In genomic region chr2:227267406-227268115, GRCh38 we compare ENCODE assay signal across 15 cellular contexts. TPM values are rescaled to one million over a fixed set of nuclear protein-coding genes. Genes with fewer than 3 reads are reported as not detected.
DNase-seq lines count a peak whose midpoint lies in the region; ATAC-seq, FAIRE-seq and TF ChIP-seq lines count a peak whose summit lies in the region.
"Had no signal": no experiment of that assay in that cellular context is flagged by ENCODE, and none has a peak within 500 bp of the region (broad histone marks: within the 10 kb centered on the region; RNA-seq: fewer than 3 reads in every experiment).

No MANE protein-coding gene starts in this region.

- no peak overlapping the region for H2AFZ ChIP-seq in HepG2 (ENCODE audit: low read length)
- H2AFZ ChIP-seq: parathyroid adenoma had no signal

- TF ChIP-seq RAD21 in HepG2 (CRISPR knock-in tag; IDR thresholded peaks at IDR 0.05): no peak

- no peaks in the 10 kb centered on the region for H3K36me3 ChIP-seq in HepG2 (replicated peaks in 1 of 2; ENCODE audit: control insufficient read depth in 1 of 2, insufficient read depth in 2 of 2, low read length in 2 of 2)
- H3K36me3 ChIP-seq: cardiac muscle cell had no signal

- in situ Hi-C loops in HepG2 (cut with HindIII; ENCODE audit: extremely low pct_ligation_motif_present, low pct_unique_long_range_greater_than_20kb): no loop called here

- no peaks in the 10 kb centered on the region for H3K79me2 ChIP-seq in HepG2 (ENCODE audit: insufficient read depth, low read length)
- H3K79me2 ChIP-seq: parathyroid adenoma had no signal

- no peak overlapping the region for H3K27ac ChIP-seq in HepG2 (ENCODE audit: extremely low read length, insufficient read depth, low read length)
- H3K27ac ChIP-seq: cardiac muscle cell, parathyroid adenoma had no signal

- no peaks in the 10 kb centered on the region for H4K20me1 ChIP-seq in HepG2 (ENCODE audit: insufficient read depth, low read length)

- CTCF ChIA-PET in HepG2 (lab: Yijun Ruan, JAX; ENCODE audit: low intra/inter-chr PET ratio, low total read pairs): no interaction called here

- H3K9me3 ChIP-seq in HepG2 (ENCODE audit: low read length): no peaks in the 10 kb centered on the region

- no peak for TF ChIP-seq CTCF in HepG2 (CRISPR knock-in tag; IDR thresholded peaks at IDR 0.05)

- H3K4me2 ChIP-seq in HepG2 (ENCODE audit: low read depth, low read length): no peak overlapping the region

- intact Hi-C loops in HepG2 (cut with micrococcal nuclease; ENCODE audit: unreplicated experiment): no loop called here

- H3K9ac ChIP-seq in HepG2 (ENCODE audit: insufficient read depth, low read depth, low read length): no peak overlapping the region
- H3K9ac ChIP-seq: parathyroid adenoma had no signal

- H3K4me1 ChIP-seq in HepG2 (ENCODE audit: insufficient read depth, low read length): no peaks in the 10 kb centered on the region; the same call in 1 of the 2 replicates
- H3K4me1 ChIP-seq: parathyroid adenoma had no signal

- no peak for TF ChIP-seq POLR2A in HepG2 (IDR thresholded peaks at IDR 0.05; ENCODE audit: insufficient read depth in 1 of 2, low read depth in 2 of 2, low read length in 2 of 2)

- no peaks in the 10 kb centered on the region for H3K27me3 ChIP-seq in HepG2 (ENCODE audit: control insufficient read depth in 1 of 2, insufficient read depth in 2 of 2, low read length in 2 of 2)
- H3K27me3 ChIP-seq: cardiac muscle cell had no signal

- TF ChIP-seq EP300 in HepG2 (IDR thresholded peaks at IDR 0.05; ENCODE audit: low read depth in 2 of 2, low read length in 2 of 2) (no peak), HepG2 (CRISPR knock-in tag; IDR thresholded peaks at IDR 0.05; ENCODE audit: borderline replicate concordance) (no peak)

- DNase-seq in A172 (ENCODE audit: low spot score) (peak; percentile 31), H4 (ENCODE audit: low spot score) (peak; percentile 64), amniotic epithelial cell (ENCODE audit: low read depth) (peak; percentile 23), HepG2 (ENCODE audit: low spot score) (no peak), cerebellum (ENCODE audit: low spot score) (no peak), SKM-1 (lab: John Stamatoyannopoulos, UW; ENCODE audit: unreplicated experiment) (no peak), GF-D8 (lab: John Stamatoyannopoulos, UW) (no peak)
- no peak for DNase-seq in activated CD4-positive, alpha-beta T cell treated with anti-CD3 and anti-CD28 coated beads, Interleukin-2, amount 50 U/mL, for 1 hour
- DNase-seq: activated CD4-positive, alpha-beta memory T cell treated with anti-CD3 and anti-CD28 coated beads, Interleukin-2, amount 10 ng/mL, durations not matched to agents 7 days and 5 days; CD8-positive, alpha-beta memory T cell; NCI-H2081; stimulated activated naive B cell treated with anti-CD40 and anti-IgM and Interleukin-4, amounts not matched to agents 10 μg/mL and 1 μg/mL and 100 μg/mL, for 72 hours; trophoblast cell had no signal

- FAIRE-seq in HepG2 (lab: Jason Lieb, UNC): no peak

- ATAC-seq in HepG2: peak; percentile 67
- ATAC-seq: stimulated activated naive B cell treated with anti-CD40 and anti-IgM and Interleukin-4, amounts not matched to agents 10 μg/mL and 1 μg/mL and 100 μg/mL, for 72 hours had no signal

- 36% methylated on average over 10 of the region's 10 CpGs for WGBS in HepG2 (ENCODE audit: low lambda C conversion rate)

- no peak overlapping the region for H3K4me3 ChIP-seq in HepG2 (replicated peaks in 1 of 3; ENCODE audit: insufficient read depth in 1 of 3, low read depth in 2 of 3, low read length in 3 of 3)
- H3K4me3 ChIP-seq: cardiac muscle cell had no signal

- no TSS peak for BruUV-seq in HepG2 (replicated peaks; lab: Mats Ljungman, UMichigan)

- POLR2A ChIA-PET in HepG2 (lab: Yijun Ruan, JAX): no interaction called here

TF ChIP-seq in HepG2, 621 proteins besides CTCF, POLR2A, EP300 and RAD21:
- TF ChIP-seq RBFOX2 (IDR thresholded peaks at IDR 0.05; ENCODE audit: low read depth, low read length): no peak
- peak; percentile 3; the same call in 1 of the 2 replicates for TF ChIP-seq CEBPB (IDR thresholded peaks at IDR 0.05; ENCODE audit: borderline replicate concordance, low read depth, low read length)
- TF ChIP-seq NCOA2 (CRISPR knock-in tag; IDR thresholded peaks at IDR 0.05): no peak

RNA-seq across cellular contexts. Expression of gene MFF, which starts 57.5 kb away (rescaled TPM):
- total RNA-seq in A172 (2014; rRNA removed; shearing (Covaris generic)): 165 and 192 TPM in 2 replicates
- total RNA-seq in H4 (2014; rRNA removed; shearing (Covaris generic)): 131 and 152 TPM in 2 replicates
- 156 and 170 TPM in 2 replicates for total RNA-seq in HepG2 (2016; rRNA removed; fragmentation: Illumina TruSeq; extraction: Trizol)
- 211 and 258 TPM in 2 replicates for total RNA-seq in HepG2 (2016; cell fraction: cytosol; rRNA removed; fragmentation: Illumina TruSeq; extraction: Trizol; ENCODE audit: low read depth)
- total RNA-seq in HepG2 (2016; cell fraction: insoluble cytoplasmic fraction; rRNA removed; fragmentation: Illumina TruSeq; extraction: Trizol): 151 and 164 TPM in 2 replicates
- 255 and 291 TPM in 2 replicates for total RNA-seq in HepG2 (2016; cell fraction: membrane; rRNA removed; fragmentation: Illumina TruSeq; extraction: Trizol)
- total RNA-seq in HepG2 (2016; cell fraction: nucleus; rRNA removed; fragmentation: Illumina TruSeq; extraction: Trizol): 113 and 118 TPM in 2 replicates
- 65.2 and 81.9 TPM in 2 replicates for polyA plus RNA-seq in HepG2 (2011; rRNA removed)
- 61.6 and 68.3 TPM in 2 replicates for polyA plus RNA-seq in HepG2 (2011; cell fraction: cytosol; rRNA removed)
- 67.5 and 75.8 TPM in 2 replicates for polyA plus RNA-seq in HepG2 (2011; cell fraction: nucleus; rRNA removed)
- polyA plus RNA-seq in HepG2 (2012): 115 and 154 TPM in 2 replicates
- 355 and 451 TPM in 2 replicates for polyA plus RNA-seq in HepG2 (2016; cell fraction: cytosol; fragmentation: Illumina TruSeq; extraction: Trizol; ENCODE audit: low read depth)
- polyA plus RNA-seq in HepG2 (2016; cell fraction: insoluble cytoplasmic fraction; fragmentation: Illumina TruSeq; extraction: Trizol; ENCODE audit: low read depth): 213 and 226 TPM in 2 replicates
- 302 and 346 TPM in 2 replicates for polyA plus RNA-seq in HepG2 (2016; cell fraction: membrane; fragmentation: Illumina TruSeq; extraction: Trizol; ENCODE audit: low read depth)
- 165 and 167 TPM in 2 replicates for polyA plus RNA-seq in HepG2 (2016; cell fraction: nucleus; fragmentation: Illumina TruSeq; extraction: Trizol; ENCODE audit: insufficient read depth, low read depth)
- polyA minus RNA-seq in HepG2 (2011; rRNA and poly(A)+ RNA removed; ENCODE audit: low replicate concordance): 43.9 and 55.7 TPM in 2 replicates
- polyA minus RNA-seq in HepG2 (2011; cell fraction: cytosol; rRNA and poly(A)+ RNA removed): 63.0 and 70.4 TPM in 2 replicates
- polyA minus RNA-seq in HepG2 (2011; cell fraction: nucleus; rRNA and poly(A)+ RNA removed): 225 and 231 TPM in 2 replicates
- total RNA-seq in cerebellum: 101 TPM

Comparison
In these comparisons a context has a peak if more than half of its experiments do, and no peak if none do; other contexts are left out.
1. DNase-seq: peak in A172 (single experiment), H4 (single experiment) and amniotic epithelial cell (single experiment); none in HepG2 (single experiment), activated CD4-positive, alpha-beta T cell treated with anti-CD3 and anti-CD28 coated beads, Interleukin-2, amount 50 U/mL, for 1 hour (single experiment), cerebellum (single experiment), SKM-1 (single experiment) and GF-D8 (single experiment).